In genomic region chr2:36502081-36502480, GRCh38 we compare ENCODE assay signal across 17 cellular contexts.
"Had no signal": no experiment of that assay in that cellular context is flagged by ENCODE, and none has a peak within 500 bp of the region (broad histone marks: within the 10 kb centered on the region; RNA-seq: fewer than 3 reads in every experiment).

No MANE protein-coding gene starts in this region.

- H3K4me3 Mint-ChIP-seq: activated CD8-positive, alpha-beta T cell treated with anti-CD3 and anti-CD28 coated beads, Interleukin-2, amount 10 ng/mL, durations not matched to agents 7 days and 5 days; activated naive CD8-positive, alpha-beta T cell treated with anti-CD3 and anti-CD28 coated beads, Interleukin-2, amount 50 U/mL, for 24 hours; activated T-helper 1 cell treated with anti-CD3 and anti-CD28 coated beads, Interleukin-12 subunit alpha, Interleukin-12 subunit beta, Interleukin-2, Interleukin-4 antibody, amounts not matched to agents 30 ng/mL and 10 ng/mL and 1 ng/mL, durations not matched to agents 14 hours and 24 hours and 36 hours; central memory CD8-positive, alpha-beta T cell; naive thymus-derived CD8-positive, alpha-beta T cell; stimulated activated naive B cell treated with anti-CD40 and anti-IgM and Interleukin-4, amounts not matched to agents 10 μg/mL and 1 μg/mL and 100 μg/mL, for 72 hours; T-helper 1 cell treated with Interleukin-12 subunit alpha and Interleukin-12 subunit beta and Interleukin-4 antibody, amounts not matched to agents 30 μg/mL and 1 μg/mL, for 36 hours had no signal

- H3K27me3 Mint-ChIP-seq: activated naive CD8-positive, alpha-beta T cell treated with anti-CD3 and anti-CD28 coated beads, Interleukin-2, amount 50 U/mL, for 24 hours; central memory CD8-positive, alpha-beta T cell; naive thymus-derived CD8-positive, alpha-beta T cell; progenitor cell of endocrine pancreas; stimulated activated naive B cell treated with anti-CD40 and anti-IgM and Interleukin-4, amounts not matched to agents 10 μg/mL and 1 μg/mL and 100 μg/mL, for 72 hours had no signal

- H3K36me3 Mint-ChIP-seq: naive thymus-derived CD8-positive, alpha-beta T cell had no signal

- H3K9me3 Mint-ChIP-seq: activated naive CD8-positive, alpha-beta T cell treated with anti-CD3 and anti-CD28 coated beads, Interleukin-2, amount 50 U/mL, for 24 hours; activated T-helper 1 cell treated with anti-CD3 and anti-CD28 coated beads, Interleukin-12 subunit alpha, Interleukin-12 subunit beta, Interleukin-2, Interleukin-4 antibody, amounts not matched to agents 30 ng/mL and 10 ng/mL and 1 ng/mL, durations not matched to agents 14 hours and 24 hours and 36 hours; central memory CD8-positive, alpha-beta T cell; naive thymus-derived CD8-positive, alpha-beta T cell; stimulated activated naive B cell treated with anti-CD40 and anti-IgM and Interleukin-4, amounts not matched to agents 10 μg/mL and 1 μg/mL and 100 μg/mL, for 72 hours; T-helper 1 cell treated with Interleukin-12 subunit alpha and Interleukin-12 subunit beta and Interleukin-4 antibody, amounts not matched to agents 30 μg/mL and 1 μg/mL, for 36 hours had no signal

- H3K4me1 Mint-ChIP-seq: activated naive CD8-positive, alpha-beta T cell treated with anti-CD3 and anti-CD28 coated beads, Interleukin-2, amount 50 U/mL, for 24 hours; central memory CD8-positive, alpha-beta T cell; naive thymus-derived CD8-positive, alpha-beta T cell; stimulated activated naive B cell treated with anti-CD40 and anti-IgM and Interleukin-4, amounts not matched to agents 10 μg/mL and 1 μg/mL and 100 μg/mL, for 72 hours had no signal

- H3K27me3 ChIP-seq: foreskin keratinocyte, neutrophil, spleen, transverse colon had no signal

- H3K4me1 ChIP-seq: foreskin keratinocyte, spleen, transverse colon had no signal

- H3K36me3 ChIP-seq: neutrophil had no signal

- DNase-seq: activated CD4-positive, alpha-beta T cell treated with anti-CD3 and anti-CD28 coated beads for 48 hours; activated CD8-positive, alpha-beta memory T cell treated with anti-CD3 and anti-CD28 coated beads, Interleukin-2, amount 50 U/mL, for 48 hours; activated CD8-positive, alpha-beta T cell treated with anti-CD3 and anti-CD28 coated beads, Interleukin-2, amount 10 ng/mL, durations not matched to agents 7 days and 5 days; activated naive CD4-positive, alpha-beta T cell; activated naive CD8-positive, alpha-beta T cell treated with anti-CD3 and anti-CD28 coated beads, Interleukin-2, amount 50 U/mL, for 24 hours; foreskin keratinocyte; mammary epithelial cell; naive thymus-derived CD8-positive, alpha-beta T cell; spleen; stimulated activated CD4-positive, alpha-beta T cell treated with anti-CD3 and anti-CD28 coated beads, Interleukin-1b, Interleukin-23, amount 100 ng/mL, for 48 hours; stimulated activated naive B cell treated with anti-CD40 and anti-IgM and Interleukin-4, amounts not matched to agents 10 μg/mL and 1 μg/mL and 100 μg/mL, for 72 hours; transverse colon had no signal

- H3K4me3 ChIP-seq: spleen, transverse colon had no signal

- H3K9me3 ChIP-seq: neutrophil, spleen, transverse colon had no signal

- H3K27ac Mint-ChIP-seq: activated CD8-positive, alpha-beta T cell treated with anti-CD3 and anti-CD28 coated beads, Interleukin-2, amount 10 ng/mL, durations not matched to agents 7 days and 5 days; activated naive CD8-positive, alpha-beta T cell treated with anti-CD3 and anti-CD28 coated beads, Interleukin-2, amount 50 U/mL, for 24 hours; activated T-helper 1 cell treated with anti-CD3 and anti-CD28 coated beads, Interleukin-12 subunit alpha, Interleukin-12 subunit beta, Interleukin-2, Interleukin-4 antibody, amounts not matched to agents 30 ng/mL and 10 ng/mL and 1 ng/mL, durations not matched to agents 14 hours and 24 hours and 36 hours; naive thymus-derived CD8-positive, alpha-beta T cell; progenitor cell of endocrine pancreas; stimulated activated naive B cell treated with anti-CD40 and anti-IgM and Interleukin-4, amounts not matched to agents 10 μg/mL and 1 μg/mL and 100 μg/mL, for 72 hours; T-helper 1 cell treated with Interleukin-12 subunit alpha and Interleukin-12 subunit beta and Interleukin-4 antibody, amounts not matched to agents 30 μg/mL and 1 μg/mL, for 36 hours had no signal

- H3K27ac ChIP-seq: foreskin keratinocyte, neutrophil, spleen, transverse colon had no signal
